In genomic region chr1:201184734-201185453, GRCh38 we compare ENCODE assay signal across 10 cellular contexts. TPM values are rescaled to one million over a fixed set of nuclear protein-coding genes. Genes with fewer than 3 reads are reported as not detected.
A peak's percentile ranks its signal among the peaks of the same experiment; 100 is the strongest.
DNase-seq lines count a peak whose midpoint lies in the region; ATAC-seq and TF ChIP-seq lines count a peak whose summit lies in the region.
"Had no signal": no experiment of that assay in that cellular context is flagged by ENCODE, and none has a peak within 500 bp of the region (broad histone marks: within the 10 kb centered on the region; RNA-seq: fewer than 3 reads in every experiment).

No MANE protein-coding gene starts in this region.

- intact Hi-C loops in right cardiac atrium (cut with DNase I): no loop called here
- intact Hi-C loops in stomach (cut with DNase I; ENCODE audit: low total_unique reads): no loop called here
- intact Hi-C loops in natural killer cell (cut with micrococcal nuclease): no loop called here

- H3K36me3 Mint-ChIP-seq in activated T-helper 17 cell treated with anti-CD3 and anti-CD28 coated beads, Interleukin-2, amount 50 U/mL, for 72 hours (ENCODE audit: low read depth): no peaks in the 10 kb centered on the region
- H3K36me3 Mint-ChIP-seq in natural killer cell: no peaks in the 10 kb centered on the region

- no peaks in the 10 kb centered on the region for H3K4me1 ChIP-seq in MM.1S (ENCODE audit: low read length)
- H3K4me1 ChIP-seq in right cardiac atrium (ENCODE audit: control insufficient read depth, insufficient read depth, low read length): no peaks in the 10 kb centered on the region
- no peaks in the 10 kb centered on the region for H3K4me1 ChIP-seq in stomach

- in situ Hi-C loops in G401 (cut with HindIII; ENCODE audit: low sequenced_read_pairs): no loop called here

- H3K79me2 ChIP-seq in MM.1S (ENCODE audit: low read length): no peaks in the 10 kb centered on the region

- no peak overlapping the region for H3K4me3 Mint-ChIP-seq in activated T-helper 17 cell treated with anti-CD3 and anti-CD28 coated beads, Interleukin-2, amount 50 U/mL, for 72 hours
- no peak overlapping the region for H3K4me3 Mint-ChIP-seq in natural killer cell

- H3K9me3 Mint-ChIP-seq in activated T-helper 17 cell treated with anti-CD3 and anti-CD28 coated beads, Interleukin-2, amount 50 U/mL, for 72 hours: no peaks in the 10 kb centered on the region
- no peaks in the 10 kb centered on the region for H3K9me3 Mint-ChIP-seq in natural killer cell

- no peaks in the 10 kb centered on the region for H3F3A ChIP-seq in MM.1S (ENCODE audit: insufficient read depth, low read length)

- H3K9me2 ChIP-seq in MM.1S (replicated peaks; ENCODE audit: insufficient read depth, low read length): no peaks in the 10 kb centered on the region

- no peaks in the 10 kb centered on the region for H3K9me3 ChIP-seq in MM.1S (replicated peaks; ENCODE audit: insufficient read depth, low read length)
- no peaks in the 10 kb centered on the region for H3K9me3 ChIP-seq in right cardiac atrium (ENCODE audit: control insufficient read depth, low read length)
- H3K9me3 ChIP-seq in stomach: no peaks in the 10 kb centered on the region
- H3K9me3 ChIP-seq: ovary had no signal

- peaks cover 32% of the 10 kb centered on the region for H3K27me3 Mint-ChIP-seq in activated T-helper 17 cell treated with anti-CD3 and anti-CD28 coated beads, Interleukin-2, amount 50 U/mL, for 72 hours
- peaks cover 13 to 24% of the 10 kb centered on the region in 2 donors for H3K27me3 Mint-ChIP-seq in natural killer cell (ENCODE audit: low read depth in 2 of 2)

- H3K4me1 Mint-ChIP-seq in activated T-helper 17 cell treated with anti-CD3 and anti-CD28 coated beads, Interleukin-2, amount 50 U/mL, for 72 hours: no peaks in the 10 kb centered on the region
- no peaks in the 10 kb centered on the region for H3K4me1 Mint-ChIP-seq in natural killer cell

- no peak for TF ChIP-seq EP300 in stomach (IDR thresholded peaks at IDR 0.05)

- H3K27ac Mint-ChIP-seq in activated T-helper 17 cell treated with anti-CD3 and anti-CD28 coated beads, Interleukin-2, amount 50 U/mL, for 72 hours: no peak overlapping the region
- H3K27ac Mint-ChIP-seq in natural killer cell: no peak overlapping the region

- TF ChIP-seq POLR2A in stomach (IDR thresholded peaks at IDR 0.05): no peak

- H3K27me3 ChIP-seq in MM.1S (replicated peaks; ENCODE audit: insufficient read depth, low read length) (no peaks in the 10 kb centered on the region; the same call in 1 of the 2 replicates), right cardiac atrium (ENCODE audit: control insufficient read depth, insufficient read depth) (no peaks in the 10 kb centered on the region), stomach (no peaks in the 10 kb centered on the region)
- H3K27me3 ChIP-seq: ovary had no signal

- DNase-seq in G401 (ENCODE audit: low spot score): peak; percentile 74
- DNase-seq in MM.1S: peak; percentile 37
- DNase-seq in right cardiac atrium: peak in 2 of 3 donors; percentile 54 to 58
- DNase-seq in stomach: peak; percentile 33
- DNase-seq in natural killer cell: no peak
- no peak for DNase-seq in activated CD4-positive, alpha-beta T cell treated with anti-CD3 and anti-CD28 coated beads for 48 hours

- ATAC-seq in activated T-helper 17 cell treated with anti-CD3 and anti-CD28 coated beads, Interleukin-2, amount 50 U/mL, for 72 hours (replicated peaks): peak; percentile 50
- ATAC-seq in right cardiac atrium (peak; percentile 75 to 87), natural killer cell (no peak), HG02678 (IDR thresholded peaks at IDR 0.05; ENCODE audit: unreplicated experiment) (no peak)

- 58% methylated on average over 9 of the region's 9 CpGs for WGBS in right cardiac atrium
- WGBS in stomach, 5 donors: 28 to 47% (median 34%) methylated on average over 7 to 9 of the region's 9 CpGs

- no peaks in the 10 kb centered on the region for H4K20me1 ChIP-seq in MM.1S (ENCODE audit: insufficient read depth, low read length)

- H3K27ac ChIP-seq in MM.1S (ENCODE audit: low read length) (no peak overlapping the region), right cardiac atrium (ENCODE audit: low read length) (no peak overlapping the region), stomach (no peak overlapping the region)
- H3K27ac ChIP-seq: ovary had no signal

- no peak overlapping the region for H3K9ac ChIP-seq in MM.1S (ENCODE audit: low read length)

- H2AFZ ChIP-seq in MM.1S (ENCODE audit: low read length): no peak overlapping the region

- TF ChIP-seq CTCF in MM.1S (IDR thresholded peaks at IDR 0.05; ENCODE audit: low read length) (peak; percentile 54), stomach (IDR thresholded peaks at IDR 0.05) (peak in 5 of 7 experiments; percentile 30 to 55 (median 49)), natural killer cell (IDR thresholded peaks at IDR 0.05) (no peak)

- H3K36me3 ChIP-seq in MM.1S (replicated peaks; ENCODE audit: insufficient read depth, low read length): no peaks in the 10 kb centered on the region
- H3K36me3 ChIP-seq in stomach: no peaks in the 10 kb centered on the region
- H3K36me3 ChIP-seq: ovary had no signal

- H3K4me3 ChIP-seq in MM.1S (ENCODE audit: low read length) (no peak overlapping the region), right cardiac atrium (ENCODE audit: low read length) (no peak overlapping the region), stomach (no peak overlapping the region)
- H3K4me3 ChIP-seq: ovary had no signal

- no peak overlapping the region for H3K4me2 ChIP-seq in MM.1S (ENCODE audit: low read depth, low read length)

RNA-seq across cellular contexts. Expression of gene IGFN1, which starts 5.7 kb away (rescaled TPM):
- total RNA-seq in G401 (2014; rRNA removed; shearing (Covaris generic)): 29.1 and 47.0 TPM in 2 replicates
- under 1 TPM in 1 of 2 donors, not detected in 1; 0.21 TPM for total RNA-seq in activated T-helper 17 cell treated with anti-CD3 and anti-CD28 coated beads, Interleukin-2, amount 50 U/mL, for 72 hours
- 1 to 10 TPM in 1 of 4 donors, under 1 TPM in 3; 0.14 to 1.6 (median 0.48) TPM for total RNA-seq in right cardiac atrium
- 0.54 TPM for polyA plus RNA-seq in right cardiac atrium
- under 1 TPM in 2 of 5 donors, not detected in 3; under 0.01 to 0.55 TPM for total RNA-seq in stomach
- under 1 TPM; under 0.01 to 0.15 (median 0.05) TPM for polyA plus RNA-seq in stomach
- total RNA-seq in natural killer cell: not detected
- total RNA-seq: T-helper 2 cell treated with Interferon-gamma antibody and Interleukin-4, amounts not matched to agents 100 ng/mL and 5 ng/mL, for 36 hours had no signal

RNA-seq across cellular contexts. Expression of gene TMEM9, which starts 30.6 kb away (rescaled TPM):
- total RNA-seq in G401 (2014; rRNA removed; shearing (Covaris generic)): 541 and 629 TPM in 2 replicates
- total RNA-seq in activated T-helper 17 cell treated with anti-CD3 and anti-CD28 coated beads, Interleukin-2, amount 50 U/mL, for 72 hours: 10 to 100 TPM; 19.5 to 25.7 TPM
- 10 to 100 TPM; 45.3 to 54.6 (median 46.6) TPM for total RNA-seq in right cardiac atrium
- polyA plus RNA-seq in right cardiac atrium: 44.4 TPM
- 10 to 100 TPM; 21.7 to 51.8 (median 47.8) TPM for total RNA-seq in stomach
- 10 to 100 TPM; 22.0 to 53.8 (median 48.1) TPM for polyA plus RNA-seq in stomach
- 10 to 100 TPM; 16.2 to 18.1 (median 16.9) TPM for total RNA-seq in natural killer cell

RNA-seq across cellular contexts. Expression of gene ASCL5, which starts 57.9 kb away (rescaled TPM):
- 0.20 and 0.62 TPM in 2 replicates for total RNA-seq in G401 (2014; rRNA removed; shearing (Covaris generic))
- total RNA-seq in activated T-helper 17 cell treated with anti-CD3 and anti-CD28 coated beads, Interleukin-2, amount 50 U/mL, for 72 hours: under 1 TPM in 1 of 2 donors, not detected in 1; 0.19 TPM
- not detected for total RNA-seq in right cardiac atrium
- not detected for polyA plus RNA-seq in right cardiac atrium
- total RNA-seq in stomach: under 1 TPM in 1 of 5 donors, not detected in 4; 0.18 TPM
- polyA plus RNA-seq in stomach: under 1 TPM in 2 of 3 donors, not detected in 1; 0.10 to 0.19 TPM
- total RNA-seq in natural killer cell: not detected
- total RNA-seq: ovary; T-helper 2 cell treated with Interferon-gamma antibody and Interleukin-4, amounts not matched to agents 100 ng/mL and 5 ng/mL, for 36 hours had no signal

Comparison
In these comparisons a context has a peak if more than half of its experiments do, and no peak if none do; other contexts are left out.
1. DNase-seq: peak in G401 (single experiment), MM.1S (single experiment), right cardiac atrium (2 of 3) and stomach (single experiment); none in natural killer cell (single experiment) and activated CD4-positive, alpha-beta T cell treated with anti-CD3 and anti-CD28 coated beads for 48 hours (single experiment).
2. ATAC-seq: peak in activated T-helper 17 cell treated with anti-CD3 and anti-CD28 coated beads, Interleukin-2, amount 50 U/mL, for 72 hours (single experiment) and right cardiac atrium (2 of 2); none in natural killer cell (0 of 3) and HG02678 (single experiment).
3. RNA of gene IGFN1, which starts 5.7 kb away (total RNA-seq): 29.1 to 47.0 TPM in G401; 0.14 to 1.6 TPM in right cardiac atrium, 0.21 TPM in activated T-helper 17 cell treated with anti-CD3 and anti-CD28 coated beads, Interleukin-2, amount 50 U/mL, for 72 hours, under 0.01 to 0.55 TPM in stomach and not detected in natural killer cell; every median in the first group is over 10 times any median in the second.